Comparison of ENCODE assay signal across 18 cellular contexts in genomic region chr13:74145249-74145970, GRCh38. TPM values are rescaled to one million over a fixed set of nuclear protein-coding genes. Genes with fewer than 3 reads are reported as not detected.
DNase-seq lines count a peak whose midpoint lies in the region; ATAC-seq, FAIRE-seq and TF ChIP-seq lines count a peak whose summit lies in the region.
"Had no signal": no experiment of that assay in that cellular context is flagged by ENCODE, and none has a peak within 500 bp of the region (broad histone marks: within the 10 kb centered on the region; RNA-seq: fewer than 3 reads in every experiment).

No MANE protein-coding gene starts in this region.

- CTCF ChIA-PET in GM12878 (lab: Yijun Ruan, JAX) = no interaction called here

- H3K4me2 ChIP-seq in GM12878 (ENCODE audit: control insufficient read depth, insufficient read depth) = no peak overlapping the region

- FAIRE-seq in GM12878 (lab: Jason Lieb, UNC) (no peak), pancreas (lab: Jason Lieb, UNC) (no peak)
- FAIRE-seq: G401.6, GM19239 had no signal

- no peaks in the 10 kb centered on the region for H4K20me1 ChIP-seq in GM12878 (ENCODE audit: control insufficient read depth, insufficient read depth)

- in situ Hi-C loops in GM12878 (cut with MboI) = no loop called here

- ATAC-seq in GM12878 = peak; percentile 73
- ATAC-seq in left lung = peak; percentile 37
- no peak for ATAC-seq in HG03135 (IDR thresholded peaks at IDR 0.05; ENCODE audit: unreplicated experiment)
- no peak for ATAC-seq in pancreas
- no peak for ATAC-seq in HG02970 (IDR thresholded peaks at IDR 0.05; ENCODE audit: low FRiP score, unreplicated experiment)
- ATAC-seq: activated T-cell treated with anti-CD3 and anti-CD28 coated beads, Interleukin-2, amount 50 U/mL, for 4 hours; esophagus mucosa had no signal

- SMC1A ChIA-PET in GM12878 (lab: Charles Lee; ENCODE audit: uncharacterized antibody, unreplicated experiment) = interaction anchor here (1.9 kb wide), 1 partner anchor 20 kb away, joined by 7 read pairs; no protein-coding TSS in a partner anchor

- H2AFZ ChIP-seq in GM12878 (ENCODE audit: control insufficient read depth, low read depth, low read length) = no peak overlapping the region

- 61% methylated on average over 2 of the region's 2 CpGs for WGBS in GM12878 (ENCODE audit: insufficient coverage, insufficient replicate concordance, low lambda C conversion rate, missing lambda C conversion rate)
- WGBS in pancreas, 2 donors = 27 to 38% methylated on average over 2 of the region's 2 CpGs

- H3K27me3 ChIP-seq in GM12878 (replicated peaks in 1 of 2; ENCODE audit: control insufficient read depth in 2 of 2, insufficient read depth in 2 of 2, low read length in 1 of 2) (no peaks in the 10 kb centered on the region), left lung (no peaks in the 10 kb centered on the region), pancreas (peaks cover 0 to 6% (median 2%) of the 10 kb centered on the region in 4 donors)

- no peak overlapping the region for H3K27ac ChIP-seq in GM12878 (ENCODE audit: control insufficient read depth, insufficient read depth)
- H3K27ac ChIP-seq in left lung = no peak overlapping the region
- H3K27ac ChIP-seq in pancreas = no peak overlapping the region

- no peak overlapping the region for H3K9ac ChIP-seq in GM12878 (ENCODE audit: control insufficient read depth, insufficient read depth, low read length)

- intact Hi-C loops in GM12878 (cut with micrococcal nuclease; ENCODE audit: unreplicated experiment) = no loop called here
- intact Hi-C loops in left lung (cut with DNase I) = no loop called here
- intact Hi-C loops in pancreas (cut with DNase I) = no loop called here

- no peak for TF ChIP-seq CTCF in GM12878 (IDR thresholded peaks at IDR 0.05 in 2 of 3, conservative IDR thresholded peaks at IDR 0.05 in 1 of 3; ENCODE audit: control insufficient read depth in 2 of 3, extremely low read depth in 1 of 3, insufficient read depth in 1 of 3, low read depth in 3 of 3, low read length in 3 of 3)
- TF ChIP-seq CTCF in left lung (IDR thresholded peaks at IDR 0.05) = no peak
- TF ChIP-seq CTCF in pancreas (IDR thresholded peaks at IDR 0.05) = no peak

- H3K36me3 ChIP-seq in GM12878 (ENCODE audit: control insufficient read depth in 2 of 2, insufficient read depth in 2 of 2, low read length in 1 of 2) (no peaks in the 10 kb centered on the region), left lung (no peaks in the 10 kb centered on the region), pancreas (no peaks in the 10 kb centered on the region)

- H3K4me3 ChIP-seq in GM12878 (no peak overlapping the region), left lung (no peak overlapping the region), pancreas (no peak overlapping the region)

- POLR2A ChIA-PET in GM12878 (lab: Charles Lee) = no interaction called here

- no peaks in the 10 kb centered on the region for H3K4me1 ChIP-seq in GM12878 (ENCODE audit: control insufficient read depth, insufficient read depth, low read length)
- no peaks in the 10 kb centered on the region for H3K4me1 ChIP-seq in left lung
- H3K4me1 ChIP-seq in pancreas = no peaks in the 10 kb centered on the region

- H3K79me2 ChIP-seq in GM12878 (ENCODE audit: control insufficient read depth, insufficient read depth, low read length) = no peaks in the 10 kb centered on the region

- DNase-seq in GM04504 (ENCODE audit: low read depth) (peak; percentile 14), NCI-H1694 treated with DMSO at 0.1 percent for 48 hours (lab: John Stamatoyannopoulos, UW) (peak; percentile 93), GM12878 (ENCODE audit: low read depth, low spot score) (no peak), left lung (no peak), pancreas (no peak), HK-2 (ENCODE audit: unreplicated experiment) (no peak)
- DNase-seq: activated CD4-positive, alpha-beta T cell treated with anti-CD3 and anti-CD28 coated beads, Interleukin-2, amount 50 U/mL, for 1 hour; activated T-cell treated with anti-CD3 and anti-CD28 coated beads, Interleukin-2, amount 50 U/mL, for 4 hours; CD4-positive, alpha-beta T cell; NCI-H748 treated with DMSO at 0.1 percent for 48 hours; stimulated activated CD4-positive, alpha-beta T cell treated with anti-CD3 and anti-CD28 coated beads, Interleukin-4, amount 100 ng/mL, for 1 hour; T-helper 9 cell; trophoblast cell had no signal

- no peak for TF ChIP-seq RAD21 in GM12878 (IDR thresholded peaks at IDR 0.05; ENCODE audit: insufficient read depth, low read depth, low read length)

- no TSS peak for BruUV-seq in GM12878 (replicated peaks; lab: Mats Ljungman, UMichigan)

- H3K9me3 ChIP-seq in GM12878 (replicated peaks; ENCODE audit: control insufficient read depth, insufficient read depth, low read length) (no peaks in the 10 kb centered on the region), left lung (no peaks in the 10 kb centered on the region), pancreas (no peaks in the 10 kb centered on the region)

- TF ChIP-seq POLR2A in GM12878 (IDR thresholded peaks at IDR 0.05; ENCODE audit: low read depth, low read length) = no peak

- RAD21 ChIA-PET in GM12878 (lab: Charles Lee; ENCODE audit: unreplicated experiment) = no interaction called here

- TF ChIP-seq EP300 in GM12878 (IDR thresholded peaks at IDR 0.05; ENCODE audit: borderline replicate concordance in 1 of 2, control insufficient read depth in 1 of 2, low read depth in 2 of 2, low read length in 2 of 2) = no peak

TF ChIP-seq in GM12878, 131 proteins besides CTCF, POLR2A, EP300 and RAD21:
- TF ChIP-seq ATF7 (IDR thresholded peaks at IDR 0.05; ENCODE audit: low read depth) (peak; percentile 23; the same call in 1 of the 2 replicates), NR2C2 (IDR thresholded peaks at IDR 0.05; ENCODE audit: borderline replicate concordance, control insufficient read depth, insufficient read length, low read depth) (no peak), JUND (IDR thresholded peaks at IDR 0.05; ENCODE audit: low read depth, low read length) (peak; percentile 43; the same call in 1 of the 2 replicates)

RNA-seq across cellular contexts. Expression of gene KLF12, which starts 11.2 kb away (rescaled TPM):
- total RNA-seq in GM12878 (2013; cell fraction: nucleolus; rRNA removed) = 26.4 and 34.0 TPM in 2 replicates
- total RNA-seq in GM12878 (2014; rRNA removed) = 0.96 and 1.1 TPM in 2 replicates
- 0.78 and 1.2 TPM in 2 replicates for total RNA-seq in GM12878 (2014; rRNA removed; fragmentation: Illumina TruSeq; extraction: Trizol)
- 2.2 TPM in 2 replicates for total RNA-seq in GM12878 (2021)
- polyA plus RNA-seq in GM12878 (2011; ENCODE audit: low read depth) = 1.9 TPM
- 11.4 and 11.5 TPM in 2 replicates for polyA plus RNA-seq in GM12878 (2011; rRNA removed)
- polyA plus RNA-seq in GM12878 (2011; cell fraction: cytosol; rRNA removed) = 6.2 and 8.2 TPM in 2 replicates
- polyA plus RNA-seq in GM12878 (2011; cell fraction: nucleus; rRNA removed) = 16.6 and 21.0 TPM in 2 replicates
- polyA plus RNA-seq in GM12878 (2012) = 2.8 and 4.2 TPM in 2 replicates
- 0.85 and 0.98 TPM in 2 replicates for polyA plus RNA-seq in GM12878 (2014; fragmentation: Illumina TruSeq; extraction: Trizol)
- under 1 TPM; 0.11 to 0.19 TPM for polyA plus RNA-seq in GM12878 (2014; fragmentation: Nextera tagmentation; extraction: Ambion mirVana)
- polyA plus RNA-seq in GM12878 (2014; rRNA removed) = 0.38 and 0.41 TPM in 2 replicates
- polyA plus RNA-seq in GM12878 (2016; fragmentation: Nextera tagmentation; extraction: Ambion mirVana) = 1 to 10 TPM; 1.0 to 1.4 TPM
- 71.0 and 93.3 TPM in 2 replicates for polyA minus RNA-seq in GM12878 (2011; rRNA and poly(A)+ RNA removed)
- 7.4 and 9.6 TPM in 2 replicates for polyA minus RNA-seq in GM12878 (2011; cell fraction: cytosol; rRNA and poly(A)+ RNA removed)
- 31.7 and 52.0 TPM in 2 replicates for polyA minus RNA-seq in GM12878 (2011; cell fraction: nucleus; rRNA and poly(A)+ RNA removed)
- 10 to 100 TPM in 1 of 2 donors, 1 to 10 TPM in 1; 7.8 to 12.2 TPM for total RNA-seq in left lung
- total RNA-seq in pancreas = 1 to 10 TPM in 4 of 6 donors, under 1 TPM in 2; 0.82 to 5.2 (median 1.7) TPM
- 1 to 10 TPM in 1 of 2 donors, under 1 TPM in 1; 0.46 to 1.5 TPM for polyA plus RNA-seq in pancreas

Comparison
In these comparisons a context has a peak if more than half of its experiments do, and no peak if none do; other contexts are left out.
1. DNase-seq: peak in GM04504 (single experiment) and NCI-H1694 treated with DMSO at 0.1 percent for 48 hours (single experiment); none in GM12878 (single experiment), left lung (0 of 2), pancreas (0 of 6) and HK-2 (single experiment).
2. ATAC-seq: peak in GM12878 (single experiment) and left lung (single experiment); none in HG03135 (single experiment), pancreas (0 of 4) and HG02970 (single experiment).